In genomic region chr3:169966951-169967915, GRCh38 we compare ENCODE assay signal across 9 cellular contexts. TPM values are rescaled to one million over a fixed set of nuclear protein-coding genes. Genes with fewer than 3 reads are reported as not detected.
DNase-seq lines count a peak whose midpoint lies in the region; ATAC-seq, FAIRE-seq and TF ChIP-seq lines count a peak whose summit lies in the region.
"Had no signal": no experiment of that assay in that cellular context is flagged by ENCODE, and none has a peak within 500 bp of the region (broad histone marks: within the 10 kb centered on the region; RNA-seq: fewer than 3 reads in every experiment).

No MANE protein-coding gene starts in this region.

- peaks cover 4 to 5% of the 10 kb centered on the region in 2 donors for H3K4me1 ChIP-seq in kidney (ENCODE audit: control insufficient read depth in 1 of 2, insufficient read depth in 1 of 2, low read depth in 1 of 2, low read length in 2 of 2)

- H3K4me3 ChIP-seq in kidney (ENCODE audit: low read length in 2 of 2): peak overlapping the region; percentile 95 to 96

- peak overlapping the region; percentile 100 for H3K27ac Mint-ChIP-seq in chondrocyte (ENCODE audit: unreplicated experiment)

- intact Hi-C loops in kidney (cut with DNase I): no loop called here

- TF ChIP-seq CTCF in VCaP (conservative IDR thresholded peaks at IDR 0.05): no peak
- TF ChIP-seq CTCF in chondrocyte (IDR thresholded peaks at IDR 0.05): no peak
- TF ChIP-seq CTCF in kidney (IDR thresholded peaks at IDR 0.05; ENCODE audit: borderline replicate concordance, extremely low read depth, insufficient read depth): no peak

- DNase-seq in DMS53 (lab: John Stamatoyannopoulos, UW) (peak; percentile 67), DMS53 treated with DMSO at 0.1 percent for 48 hours (lab: John Stamatoyannopoulos, UW; ENCODE audit: unreplicated experiment) (no peak), MV-4-11 (lab: John Stamatoyannopoulos, UW) (peak; percentile 37), chondrocyte (ENCODE audit: low spot score) (no peak), kidney (peak; percentile 89)
- peak; percentile 12 for DNase-seq in stimulated activated CD4-positive, alpha-beta T cell treated with anti-CD3 and anti-CD28 coated beads, Interleukin-12 subunit alpha, Interleukin-12 subunit beta, amount 100 ng/mL, for 4 hours

- peaks cover 0 to 4% of the 10 kb centered on the region in 2 donors for H3K36me3 ChIP-seq in kidney (ENCODE audit: control insufficient read depth in 1 of 2, insufficient read depth in 2 of 2, low read length in 2 of 2)

- H3K9me3 ChIP-seq in kidney (ENCODE audit: control insufficient read depth in 1 of 2, low read length in 2 of 2): no peaks in the 10 kb centered on the region

- H3K9me3 Mint-ChIP-seq in chondrocyte (ENCODE audit: low read depth): peaks cover 8% of the 10 kb centered on the region

- peaks cover 6% of the 10 kb centered on the region for H3K36me3 Mint-ChIP-seq in chondrocyte (ENCODE audit: low read depth)

- H3K27ac ChIP-seq in VCaP (peak overlapping the region; percentile 89), kidney (ENCODE audit: low read depth in 2 of 2, low read length in 2 of 2) (peak overlapping the region; percentile 93 to 96)

- ATAC-seq in HG02571 (IDR thresholded peaks at IDR 0.05; ENCODE audit: unreplicated experiment): peak; percentile 32

- peaks cover 40% of the 10 kb centered on the region for H3K4me1 Mint-ChIP-seq in chondrocyte (ENCODE audit: low read depth)

- H3K9ac ChIP-seq in kidney (ENCODE audit: low read length in 2 of 2): peak overlapping the region; percentile 56 to 98

- FAIRE-seq in kidney (lab: Jason Lieb, UNC): no peak
- FAIRE-seq: A204.1 had no signal

- H3K4me3 Mint-ChIP-seq in chondrocyte (ENCODE audit: unreplicated experiment): peak overlapping the region; percentile 95

- peaks cover 4% of the 10 kb centered on the region for H3K27me3 Mint-ChIP-seq in chondrocyte (ENCODE audit: low read depth)

RNA-seq across cellular contexts. Expression of gene SEC62, which starts 0.6 kb away (rescaled TPM):
- 99.2 to 128 TPM (median 106 TPM) in 3 replicates for total RNA-seq in chondrocyte
- 139 TPM for total RNA-seq in kidney
- polyA plus RNA-seq in kidney (ENCODE audit: insufficient read depth, low read depth, low replicate concordance): 131 TPM

RNA-seq across cellular contexts. Expression of gene SAMD7, which starts 55.9 kb away (rescaled TPM):
- total RNA-seq in chondrocyte (not detected in 3 replicates), kidney (not detected)
- not detected for polyA plus RNA-seq in kidney (ENCODE audit: insufficient read depth, low read depth, low replicate concordance)

Comparison
In these comparisons a context has a peak if more than half of its experiments do, and no peak if none do; other contexts are left out.
1. DNase-seq: peak in DMS53 (single experiment), MV-4-11 (single experiment), kidney (single experiment) and stimulated activated CD4-positive, alpha-beta T cell treated with anti-CD3 and anti-CD28 coated beads, Interleukin-12 subunit alpha, Interleukin-12 subunit beta, amount 100 ng/mL, for 4 hours (single experiment); none in DMS53 treated with DMSO at 0.1 percent for 48 hours (single experiment) and chondrocyte (single experiment).